23 cellular contexts compared by ENCODE assay signal in genomic region chr15:89809093-89809786, GRCh38. TPM values are rescaled to one million over a fixed set of nuclear protein-coding genes. Genes with fewer than 3 reads are reported as not detected.
DNase-seq lines count a peak whose midpoint lies in the region; ATAC-seq, FAIRE-seq and TF ChIP-seq lines count a peak whose summit lies in the region.
"Had no signal": no experiment of that assay in that cellular context is flagged by ENCODE, and none has a peak within 500 bp of the region (broad histone marks: within the 10 kb centered on the region; RNA-seq: fewer than 3 reads in every experiment).

No MANE protein-coding gene starts in this region.

- no peak overlapping the region for H3K4me3 ChIP-seq in left ventricle myocardium inferior
- no peak overlapping the region for H3K4me3 ChIP-seq in heart left ventricle
- no peak overlapping the region for H3K4me3 ChIP-seq in breast epithelium
- H3K4me3 ChIP-seq in HepG2 (replicated peaks in 1 of 3; ENCODE audit: insufficient read depth in 1 of 3, low read depth in 2 of 3, low read length in 3 of 3) = peak overlapping the region in 1 of 3 experiments; percentile 56; a peak in 2 of 6 replicates
- no peak overlapping the region for H3K4me3 ChIP-seq in stomach
- H3K4me3 ChIP-seq: coronary artery, uterus had no signal

- H3K27me3 ChIP-seq in left ventricle myocardium inferior (ENCODE audit: low read depth) (peaks cover 16% of the 10 kb centered on the region), heart left ventricle (peaks cover 0 to 12% (median 2%) of the 10 kb centered on the region in 9 donors), breast epithelium (peaks cover 0 to 4% of the 10 kb centered on the region in 2 donors), HepG2 (ENCODE audit: control insufficient read depth in 1 of 2, insufficient read depth in 2 of 2, low read length in 2 of 2) (no peaks in the 10 kb centered on the region), stomach (peaks cover 0 to 16% (median 9%) of the 10 kb centered on the region in 3 donors)
- H3K27me3 ChIP-seq: uterus had no signal

- CTCF ChIA-PET in HepG2 (lab: Yijun Ruan, JAX; ENCODE audit: low intra/inter-chr PET ratio, low total read pairs) = no interaction called here

- no peak for TF ChIP-seq CTCF in left ventricle myocardium inferior (IDR thresholded peaks at IDR 0.05; ENCODE audit: borderline replicate concordance)
- no peak for TF ChIP-seq CTCF in heart left ventricle (IDR thresholded peaks at IDR 0.05)
- TF ChIP-seq CTCF in breast epithelium (IDR thresholded peaks at IDR 0.05) = no peak
- TF ChIP-seq CTCF in HepG2 (CRISPR knock-in tag; IDR thresholded peaks at IDR 0.05) = peak; percentile 35; the same call in 1 of the 2 replicates
- TF ChIP-seq CTCF in stomach (IDR thresholded peaks at IDR 0.05) = no peak

- H3K4me1 ChIP-seq in left ventricle myocardium inferior (peaks cover 35% of the 10 kb centered on the region), heart left ventricle (peaks cover 0 to 35% (median 7%) of the 10 kb centered on the region in 12 donors), breast epithelium (no peaks in the 10 kb centered on the region), HepG2 (ENCODE audit: insufficient read depth, low read length) (peaks cover 94% of the 10 kb centered on the region), stomach (peaks cover 12 to 38% (median 26%) of the 10 kb centered on the region in 4 donors)

- intact Hi-C loops in left ventricle myocardium inferior (cut with micrococcal nuclease) (no loop called here), heart left ventricle (cut with DNase I) (no loop called here), breast epithelium (cut with DNase I; ENCODE audit: low total_unique reads) (no loop called here), HepG2 (cut with micrococcal nuclease; ENCODE audit: unreplicated experiment) (loop anchor here (1.0 to 5.0 kb wide), 2 partner anchors 68 to 119 kb away; partner anchors contain the start of genes PEX11A and WDR93), stomach (cut with DNase I; ENCODE audit: low total_unique reads) (no loop called here)

- peak in 1 of 2 experiments; percentile 93; a peak in 2 of 4 replicates for TF ChIP-seq EP300 in HepG2 (IDR thresholded peaks at IDR 0.05; ENCODE audit: low read depth in 2 of 2, low read length in 2 of 2)
- TF ChIP-seq EP300 in HepG2 (CRISPR knock-in tag; IDR thresholded peaks at IDR 0.05; ENCODE audit: borderline replicate concordance) = peak; percentile 76
- TF ChIP-seq EP300 in stomach (IDR thresholded peaks at IDR 0.05) = no peak

- H3K9me3 ChIP-seq in left ventricle myocardium inferior (replicated peaks) = no peaks in the 10 kb centered on the region
- H3K9me3 ChIP-seq in heart left ventricle = no peaks in the 10 kb centered on the region
- H3K9me3 ChIP-seq in breast epithelium = no peaks in the 10 kb centered on the region
- no peaks in the 10 kb centered on the region for H3K9me3 ChIP-seq in HepG2 (ENCODE audit: low read length)
- no peaks in the 10 kb centered on the region for H3K9me3 ChIP-seq in stomach
- H3K9me3 ChIP-seq: uterus had no signal

- no peak for ATAC-seq in heart left ventricle
- peak; percentile 36 for ATAC-seq in HepG2
- no peak for ATAC-seq in HG03025 (IDR thresholded peaks at IDR 0.05; ENCODE audit: low FRiP score, unreplicated experiment)
- ATAC-seq: activated CD8-positive, alpha-beta T cell treated with anti-CD3 and anti-CD28 coated beads for 36 hours; activated naive CD8-positive, alpha-beta T cell treated with anti-CD3 and anti-CD28 coated beads, Interleukin-2, amount 50 U/mL, for 24 hours; stimulated activated naive CD8-positive, alpha-beta T cell treated with anti-CD3 and anti-CD28 coated beads, Interleukin-15, amount 100 ng/mL, for 72 hours had no signal

- H3K36me3 ChIP-seq in left ventricle myocardium inferior (peaks cover 5% of the 10 kb centered on the region), heart left ventricle (peaks cover 0 to 20% (median 0%) of the 10 kb centered on the region in 9 donors), breast epithelium (no peaks in the 10 kb centered on the region), HepG2 (replicated peaks in 1 of 2; ENCODE audit: control insufficient read depth in 1 of 2, insufficient read depth in 2 of 2, low read length in 2 of 2) (peaks cover 8 to 22% of the 10 kb centered on the region in 2 experiments), stomach (peaks cover 0 to 4% (median 0%) of the 10 kb centered on the region in 4 donors)
- H3K36me3 ChIP-seq: uterus had no signal

- no peak for TF ChIP-seq RAD21 in HepG2 (CRISPR knock-in tag; IDR thresholded peaks at IDR 0.05)

- H3K9ac ChIP-seq in HepG2 (ENCODE audit: insufficient read depth, low read depth, low read length) = peak overlapping the region; percentile 48

- TF ChIP-seq POLR2A in heart left ventricle (IDR thresholded peaks at IDR 0.05) (no peak), breast epithelium (IDR thresholded peaks at IDR 0.05) (no peak), HepG2 (IDR thresholded peaks at IDR 0.05; ENCODE audit: insufficient read depth in 1 of 2, low read depth in 2 of 2, low read length in 2 of 2) (no peak), stomach (IDR thresholded peaks at IDR 0.05) (no peak)

- in situ Hi-C loops in HepG2 (cut with HindIII; ENCODE audit: extremely low pct_ligation_motif_present, low pct_unique_long_range_greater_than_20kb) = no loop called here

- BruUV-seq in HepG2 (replicated peaks; lab: Mats Ljungman, UMichigan) = no TSS peak

- POLR2A ChIA-PET in HepG2 (lab: Yijun Ruan, JAX) = no interaction called here

- peak; percentile 81 for FAIRE-seq in HepG2 (lab: Jason Lieb, UNC)

- H3K79me2 ChIP-seq in HepG2 (ENCODE audit: insufficient read depth, low read length) = peaks cover 40% of the 10 kb centered on the region

- H3K4me2 ChIP-seq in HepG2 (ENCODE audit: low read depth, low read length) = peak overlapping the region; percentile 70

- no peak for DNase-seq in left ventricle myocardium inferior
- no peak for DNase-seq in heart left ventricle
- no peak for DNase-seq in breast epithelium (ENCODE audit: low spot score in 2 of 2)
- peak; percentile 88 for DNase-seq in HepG2 (ENCODE audit: low spot score)
- peak; percentile 41 for DNase-seq in stomach
- no peak for DNase-seq in caudate nucleus (lab: John Stamatoyannopoulos, UW)
- DNase-seq in NCI-H2081 (lab: John Stamatoyannopoulos, UW) = no peak
- DNase-seq: activated CD8-positive, alpha-beta T cell treated with anti-CD3 and anti-CD28 coated beads for 36 hours; activated naive CD8-positive, alpha-beta T cell treated with anti-CD3 and anti-CD28 coated beads, Interleukin-2, amount 50 U/mL, for 24 hours; CD4-positive, alpha-beta memory T cell; EL; erythroblast; kidney glomerular epithelial cell; NCI-H1048; NCI-H2171; NCI-H748 treated with DMSO at 0.1 percent for 48 hours; stimulated activated CD4-positive, alpha-beta T cell treated with anti-CD3 and anti-CD28 coated beads, Interleukin-15, amount 100 ng/mL, for 24 hours; stimulated activated naive CD8-positive, alpha-beta T cell treated with anti-CD3 and anti-CD28 coated beads, Interleukin-15, amount 100 ng/mL, for 72 hours; uterus had no signal

- H2AFZ ChIP-seq in HepG2 (ENCODE audit: low read length) = no peak overlapping the region

- 65 to 78% (median 71%) methylated on average over 5 to 8 of the region's 8 CpGs for WGBS in heart left ventricle, 4 donors
- 11% methylated on average over 5 of the region's 8 CpGs for WGBS in HepG2 (ENCODE audit: low lambda C conversion rate)
- WGBS in stomach, 5 donors = 58 to 65% (median 62%) methylated on average over 6 to 8 of the region's 8 CpGs

- H3K27ac ChIP-seq in left ventricle myocardium inferior (replicated peaks) = peak overlapping the region; percentile 19
- no peak overlapping the region for H3K27ac ChIP-seq in heart left ventricle
- peak overlapping the region; percentile 35 to 40 for H3K27ac ChIP-seq in breast epithelium
- H3K27ac ChIP-seq in HepG2 (ENCODE audit: extremely low read length, insufficient read depth, low read length) = peak overlapping the region; percentile 86
- no peak overlapping the region for H3K27ac ChIP-seq in stomach
- no peak overlapping the region for H3K27ac ChIP-seq in caudate nucleus (ENCODE audit: low read depth, low read length)
- H3K27ac ChIP-seq: coronary artery, uterus had no signal

- no peaks in the 10 kb centered on the region; the same call in 1 of the 2 replicates for H4K20me1 ChIP-seq in HepG2 (ENCODE audit: insufficient read depth, low read length)

RNA-seq across cellular contexts. Expression of gene ANPEP, which starts 5.4 kb away (rescaled TPM):
- total RNA-seq in left ventricle myocardium inferior = 8.9 TPM
- total RNA-seq in heart left ventricle = 10 to 100 TPM in 3 of 9 donors, 1 to 10 TPM in 6; 1.1 to 37.6 (median 6.7) TPM
- polyA plus RNA-seq in heart left ventricle = 1 to 10 TPM; 4.6 to 9.2 TPM
- 100 to 1,000 TPM in 2 of 3 donors, 10 to 100 TPM in 1; 26.5 to 129 (median 106) TPM for total RNA-seq in breast epithelium
- total RNA-seq in HepG2 (2016; rRNA removed; fragmentation: Illumina TruSeq; extraction: Trizol) = 34.6 and 60.4 TPM in 2 replicates
- total RNA-seq in HepG2 (2016; cell fraction: cytosol; rRNA removed; fragmentation: Illumina TruSeq; extraction: Trizol; ENCODE audit: low read depth) = 15.6 and 16.8 TPM in 2 replicates
- total RNA-seq in HepG2 (2016; cell fraction: insoluble cytoplasmic fraction; rRNA removed; fragmentation: Illumina TruSeq; extraction: Trizol) = 26.1 and 65.2 TPM in 2 replicates
- 26.0 and 27.7 TPM in 2 replicates for total RNA-seq in HepG2 (2016; cell fraction: membrane; rRNA removed; fragmentation: Illumina TruSeq; extraction: Trizol)
- total RNA-seq in HepG2 (2016; cell fraction: nucleus; rRNA removed; fragmentation: Illumina TruSeq; extraction: Trizol) = 86.6 and 113 TPM in 2 replicates
- polyA plus RNA-seq in HepG2 (2011; rRNA removed) = 91.6 and 133 TPM in 2 replicates
- 71.6 and 76.1 TPM in 2 replicates for polyA plus RNA-seq in HepG2 (2011; cell fraction: cytosol; rRNA removed)
- polyA plus RNA-seq in HepG2 (2011; cell fraction: nucleus; rRNA removed) = 264 and 286 TPM in 2 replicates
- 157 and 182 TPM in 2 replicates for polyA plus RNA-seq in HepG2 (2012)
- polyA plus RNA-seq in HepG2 (2016; cell fraction: cytosol; fragmentation: Illumina TruSeq; extraction: Trizol; ENCODE audit: low read depth) = 14.0 and 14.9 TPM in 2 replicates
- 44.3 and 62.9 TPM in 2 replicates for polyA plus RNA-seq in HepG2 (2016; cell fraction: insoluble cytoplasmic fraction; fragmentation: Illumina TruSeq; extraction: Trizol; ENCODE audit: low read depth)
- 31.7 and 35.7 TPM in 2 replicates for polyA plus RNA-seq in HepG2 (2016; cell fraction: membrane; fragmentation: Illumina TruSeq; extraction: Trizol; ENCODE audit: low read depth)
- polyA plus RNA-seq in HepG2 (2016; cell fraction: nucleus; fragmentation: Illumina TruSeq; extraction: Trizol; ENCODE audit: insufficient read depth, low read depth) = 327 and 338 TPM in 2 replicates
- polyA minus RNA-seq in HepG2 (2011; rRNA and poly(A)+ RNA removed; ENCODE audit: low replicate concordance) = 0.07 and 103 TPM in 2 replicates
- 60.8 and 79.8 TPM in 2 replicates for polyA minus RNA-seq in HepG2 (2011; cell fraction: cytosol; rRNA and poly(A)+ RNA removed)
- polyA minus RNA-seq in HepG2 (2011; cell fraction: nucleus; rRNA and poly(A)+ RNA removed) = 44.8 and 60.0 TPM in 2 replicates
- total RNA-seq in stomach = 10 to 100 TPM in 2 of 5 donors, 1 to 10 TPM in 2, under 1 TPM in 1; 0.89 to 41.7 (median 5.2) TPM
- polyA plus RNA-seq in stomach = 1 to 10 TPM; 1.9 to 7.2 (median 5.7) TPM
- total RNA-seq: activated CD8-positive, alpha-beta T cell treated with anti-CD3 and anti-CD28 coated beads for 36 hours had no signal
- polyA plus RNA-seq: CD4-positive, alpha-beta memory T cell had no signal

RNA-seq across cellular contexts. Expression of gene MESP2, which starts 33.1 kb away (rescaled TPM):
- total RNA-seq in left ventricle myocardium inferior = 0.27 TPM
- under 1 TPM in 3 of 9 donors, not detected in 6; 0.16 to 0.64 (median 0.52) TPM for total RNA-seq in heart left ventricle
- under 1 TPM in 1 of 2 donors, not detected in 1; 0.65 TPM for polyA plus RNA-seq in heart left ventricle
- 1 to 10 TPM in 1 of 3 donors, under 1 TPM in 1, not detected in 1; 0.64 to 2.3 TPM for total RNA-seq in breast epithelium
- total RNA-seq in HepG2 (2016; rRNA removed; fragmentation: Illumina TruSeq; extraction: Trizol) = not detected in 2 replicates
- total RNA-seq in HepG2 (2016; cell fraction: cytosol; rRNA removed; fragmentation: Illumina TruSeq; extraction: Trizol; ENCODE audit: low read depth) = not detected in 2 replicates
- 0.13 TPM in 1 of 2 replicates, not detected in the other for total RNA-seq in HepG2 (2016; cell fraction: insoluble cytoplasmic fraction; rRNA removed; fragmentation: Illumina TruSeq; extraction: Trizol)
- total RNA-seq in HepG2 (2016; cell fraction: membrane; rRNA removed; fragmentation: Illumina TruSeq; extraction: Trizol) = not detected in 2 replicates
- total RNA-seq in HepG2 (2016; cell fraction: nucleus; rRNA removed; fragmentation: Illumina TruSeq; extraction: Trizol) = not detected in 2 replicates
- not detected in 2 replicates for polyA plus RNA-seq in HepG2 (2011; rRNA removed)
- polyA plus RNA-seq in HepG2 (2011; cell fraction: cytosol; rRNA removed) = not detected in 2 replicates
- polyA plus RNA-seq in HepG2 (2011; cell fraction: nucleus; rRNA removed) = not detected in 2 replicates
- not detected in 2 replicates for polyA plus RNA-seq in HepG2 (2012)
- polyA plus RNA-seq in HepG2 (2016; cell fraction: cytosol; fragmentation: Illumina TruSeq; extraction: Trizol; ENCODE audit: low read depth) = not detected in 2 replicates
- polyA plus RNA-seq in HepG2 (2016; cell fraction: insoluble cytoplasmic fraction; fragmentation: Illumina TruSeq; extraction: Trizol; ENCODE audit: low read depth) = not detected in 2 replicates
- polyA plus RNA-seq in HepG2 (2016; cell fraction: membrane; fragmentation: Illumina TruSeq; extraction: Trizol; ENCODE audit: low read depth) = not detected in 2 replicates
- polyA plus RNA-seq in HepG2 (2016; cell fraction: nucleus; fragmentation: Illumina TruSeq; extraction: Trizol; ENCODE audit: insufficient read depth, low read depth) = not detected in 2 replicates
- not detected in 2 replicates for polyA minus RNA-seq in HepG2 (2011; rRNA and poly(A)+ RNA removed; ENCODE audit: low replicate concordance)
- not detected in 2 replicates for polyA minus RNA-seq in HepG2 (2011; cell fraction: cytosol; rRNA and poly(A)+ RNA removed)
- not detected in 2 replicates for polyA minus RNA-seq in HepG2 (2011; cell fraction: nucleus; rRNA and poly(A)+ RNA removed)
- not detected for total RNA-seq in stomach
- polyA plus RNA-seq in stomach = under 1 TPM in 2 of 3 donors, not detected in 1; 0.43 to 0.56 TPM
- total RNA-seq: activated CD8-positive, alpha-beta T cell treated with anti-CD3 and anti-CD28 coated beads for 36 hours; CD4-positive, alpha-beta memory T cell; pulmonary artery endothelial cell had no signal
- polyA plus RNA-seq: CD4-positive, alpha-beta memory T cell; IgD-negative memory B cell had no signal

RNA-seq across cellular contexts. Expression of gene MESP1, which starts 58.2 kb away (rescaled TPM):
- total RNA-seq in left ventricle myocardium inferior (8.4 TPM), heart left ventricle (1 to 10 TPM; 1.3 to 6.9 (median 5.1) TPM), breast epithelium (10 to 100 TPM in 1 of 3 donors, 1 to 10 TPM in 2; 5.9 to 12.8 (median 6.2) TPM), HepG2 (2016; rRNA removed; fragmentation: Illumina TruSeq; extraction: Trizol) (not detected in 2 replicates), stomach (10 to 100 TPM in 1 of 5 donors, 1 to 10 TPM in 2, under 1 TPM in 1, not detected in 1; 0.58 to 60.5 (median 2.6) TPM)
- polyA plus RNA-seq in heart left ventricle (1 to 10 TPM in 1 of 2 donors, under 1 TPM in 1; 0.43 to 6.9 TPM), HepG2 (2011; rRNA removed) (not detected in 2 replicates), stomach (1 to 10 TPM; 1.2 to 1.7 (median 1.3) TPM)
- total RNA-seq in HepG2 (2016; cell fraction: cytosol; rRNA removed; fragmentation: Illumina TruSeq; extraction: Trizol; ENCODE audit: low read depth) = 0.09 TPM in 1 of 2 replicates, not detected in the other
- total RNA-seq in HepG2 (2016; cell fraction: insoluble cytoplasmic fraction; rRNA removed; fragmentation: Illumina TruSeq; extraction: Trizol) = not detected in 2 replicates
- total RNA-seq in HepG2 (2016; cell fraction: membrane; rRNA removed; fragmentation: Illumina TruSeq; extraction: Trizol) = not detected in 2 replicates
- not detected in 2 replicates for total RNA-seq in HepG2 (2016; cell fraction: nucleus; rRNA removed; fragmentation: Illumina TruSeq; extraction: Trizol)
- not detected in 2 replicates for polyA plus RNA-seq in HepG2 (2011; cell fraction: cytosol; rRNA removed)
- not detected in 2 replicates for polyA plus RNA-seq in HepG2 (2011; cell fraction: nucleus; rRNA removed)
- polyA plus RNA-seq in HepG2 (2012) = not detected in 2 replicates
- 0.09 TPM in 1 of 2 replicates, not detected in the other for polyA plus RNA-seq in HepG2 (2016; cell fraction: cytosol; fragmentation: Illumina TruSeq; extraction: Trizol; ENCODE audit: low read depth)
- polyA plus RNA-seq in HepG2 (2016; cell fraction: insoluble cytoplasmic fraction; fragmentation: Illumina TruSeq; extraction: Trizol; ENCODE audit: low read depth) = not detected in 2 replicates
- not detected in 2 replicates for polyA plus RNA-seq in HepG2 (2016; cell fraction: membrane; fragmentation: Illumina TruSeq; extraction: Trizol; ENCODE audit: low read depth)
- polyA plus RNA-seq in HepG2 (2016; cell fraction: nucleus; fragmentation: Illumina TruSeq; extraction: Trizol; ENCODE audit: insufficient read depth, low read depth) = not detected in 2 replicates
- polyA minus RNA-seq in HepG2 (2011; rRNA and poly(A)+ RNA removed; ENCODE audit: low replicate concordance) = 1.7 TPM in 1 of 2 replicates, not detected in the other
- 1.3 TPM in 1 of 2 replicates, not detected in the other for polyA minus RNA-seq in HepG2 (2011; cell fraction: cytosol; rRNA and poly(A)+ RNA removed)
- 0.26 TPM in 1 of 2 replicates, not detected in the other for polyA minus RNA-seq in HepG2 (2011; cell fraction: nucleus; rRNA and poly(A)+ RNA removed)

Comparison
In these comparisons a context has a peak if more than half of its experiments do, and no peak if none do; other contexts are left out.
1. H3K27ac ChIP-seq: peak in left ventricle myocardium inferior (single experiment), breast epithelium (2 of 2) and HepG2 (single experiment); none in heart left ventricle (0 of 12), stomach (0 of 5) and caudate nucleus (single experiment).
2. DNase-seq: peak in HepG2 (single experiment) and stomach (single experiment); none in left ventricle myocardium inferior (single experiment), heart left ventricle (0 of 5), breast epithelium (0 of 2), caudate nucleus (0 of 61) and NCI-H2081 (0 of 2).